22 cellular contexts compared by ENCODE assay signal in genomic region chr2:172435608-172435911, GRCh38. TPM values are rescaled to one million over a fixed set of nuclear protein-coding genes. Genes with fewer than 3 reads are reported as not detected.
DNase-seq lines count a peak whose midpoint lies in the region; ATAC-seq and TF ChIP-seq lines count a peak whose summit lies in the region.
"Had no signal": no experiment of that assay in that cellular context is flagged by ENCODE, and none has a peak within 500 bp of the region (broad histone marks: within the 10 kb centered on the region; RNA-seq: fewer than 3 reads in every experiment).

No MANE protein-coding gene starts in this region.

- H3K27me3 ChIP-seq in BLaER1 (no peaks in the 10 kb centered on the region), RWPE2 (ENCODE audit: insufficient read depth, poor library complexity, severe bottlenecking) (no peaks in the 10 kb centered on the region), iPS-20b (ENCODE audit: insufficient read depth, low read length) (no peaks in the 10 kb centered on the region)
- no peaks in the 10 kb centered on the region for H3K27me3 ChIP-seq in CD8-positive, alpha-beta memory T cell (ENCODE audit: insufficient read depth, low read length, poor library complexity, severe bottlenecking)

- no peaks in the 10 kb centered on the region for H3K9me3 Mint-ChIP-seq in CD8-positive, alpha-beta memory T cell
- H3K9me3 Mint-ChIP-seq: activated naive CD8-positive, alpha-beta T cell treated with anti-CD3 and anti-CD28 coated beads, Interleukin-2, amount 10 ng/mL, durations not matched to agents 7 days and 5 days; IgD-negative memory B cell; naive thymus-derived CD8-positive, alpha-beta T cell; T-helper 2 cell treated with Interferon-gamma antibody and Interleukin-4, amounts not matched to agents 5 μg/mL and 100 μg/mL, for 36 hours had no signal

- H3K9me3 ChIP-seq in BLaER1 (no peaks in the 10 kb centered on the region), RWPE2 (ENCODE audit: severe bottlenecking) (no peaks in the 10 kb centered on the region), iPS-20b (ENCODE audit: insufficient read depth, low read depth, low read length) (no peaks in the 10 kb centered on the region)
- no peaks in the 10 kb centered on the region for H3K9me3 ChIP-seq in CD8-positive, alpha-beta memory T cell (ENCODE audit: low read length)

- ATAC-seq in RWPE2 (ENCODE audit: low read depth) (no peak), HG03135 (IDR thresholded peaks at IDR 0.05; ENCODE audit: unreplicated experiment) (no peak)
- ATAC-seq: Panc1 had no signal

- TF ChIP-seq CTCF in RWPE2 (IDR thresholded peaks at IDR 0.05; ENCODE audit: poor library complexity, severe bottlenecking): no peak

- peaks cover 0 to 65% (median 1%) of the 10 kb centered on the region in 3 donors for H3K4me1 Mint-ChIP-seq in CD8-positive, alpha-beta memory T cell

- H3K4me1 ChIP-seq in BLaER1 (peaks cover 80% of the 10 kb centered on the region), RWPE2 (ENCODE audit: insufficient read depth, poor library complexity, severe bottlenecking) (peaks cover 98% of the 10 kb centered on the region), iPS-20b (ENCODE audit: insufficient read depth, low read length) (peaks cover 83% of the 10 kb centered on the region)
- H3K4me1 ChIP-seq in CD8-positive, alpha-beta memory T cell (ENCODE audit: insufficient read depth, low read length): peaks cover 100% of the 10 kb centered on the region

- POLR2A ChIA-PET in CD8-positive, alpha-beta memory T cell (lab: Charles Lee): interaction anchor here (3.9 kb wide), 1 partner anchor 26 kb away, joined by 30 read pairs; no protein-coding TSS in a partner anchor

- no peak overlapping the region for H3K9ac ChIP-seq in BLaER1
- H3K9ac ChIP-seq in iPS-20b (ENCODE audit: low read depth, low read length): no peak overlapping the region

- H4K20me1 ChIP-seq in BLaER1: no peaks in the 10 kb centered on the region; the same call in 1 of the 2 replicates

- H3K27me3 Mint-ChIP-seq in CD8-positive, alpha-beta memory T cell: peaks cover 0 to 5% of the 10 kb centered on the region in 2 donors
- H3K27me3 Mint-ChIP-seq: activated naive CD8-positive, alpha-beta T cell treated with anti-CD3 and anti-CD28 coated beads, Interleukin-2, amount 10 ng/mL, durations not matched to agents 7 days and 5 days; naive thymus-derived CD8-positive, alpha-beta T cell had no signal

- CTCF ChIA-PET in CD8-positive, alpha-beta memory T cell (lab: Charles Lee): interaction anchor here (1.4 to 29.5 kb wide), 2 partner anchors 12 to 25 kb away, joined by 3 to 582 read pairs; no protein-coding TSS in a partner anchor

- H3K4me3 ChIP-seq in BLaER1 (no peak overlapping the region), RWPE2 (ENCODE audit: severe bottlenecking) (no peak overlapping the region), iPS-20b (ENCODE audit: low read length) (peak overlapping the region; percentile 53)
- H3K4me3 ChIP-seq in CD8-positive, alpha-beta memory T cell (ENCODE audit: low read length): no peak overlapping the region

- no peak for DNase-seq in CD8-positive, alpha-beta memory T cell
- DNase-seq in RWPE2 (ENCODE audit: low spot score): no peak
- DNase-seq in C1 segment of cervical spinal cord (lab: John Stamatoyannopoulos, UW): no peak
- no peak for DNase-seq in NCI-H146 treated with DMSO at 0.1 percent for 48 hours (lab: John Stamatoyannopoulos, UW; ENCODE audit: unreplicated experiment)
- DNase-seq in glomerular visceral epithelial cell (ENCODE audit: extremely low spot score): no peak
- DNase-seq: activated effector memory CD4-positive, alpha-beta T cell treated with Interleukin-2 at 50 U/mL for 16 hours; activated naive CD8-positive, alpha-beta T cell treated with anti-CD3 and anti-CD28 coated beads, Interleukin-2, amount 10 ng/mL, durations not matched to agents 7 days and 5 days; aorta; glutamatergic neuron; NCI-H2107; NCI-H446; NCI-H748 treated with DMSO at 0.1 percent for 48 hours; nucleus accumbens; SIG-M5; stimulated activated CD4-positive, alpha-beta T cell treated with anti-CD3 and anti-CD28 coated beads, Interleukin-15, amount 100 ng/mL, for 24 hours had no signal

- peak overlapping the region in 6 of 7 donors; percentile 16 to 33 (median 18) for H3K4me3 Mint-ChIP-seq in CD8-positive, alpha-beta memory T cell

- H3K36me3 Mint-ChIP-seq in CD8-positive, alpha-beta memory T cell: peaks cover 0 to 5% (median 0%) of the 10 kb centered on the region in 3 donors
- H3K36me3 Mint-ChIP-seq: IgD-negative memory B cell had no signal

- peak overlapping the region in 4 of 8 donors; percentile 3 to 87 (median 79) for H3K27ac Mint-ChIP-seq in CD8-positive, alpha-beta memory T cell
- H3K27ac Mint-ChIP-seq: T-helper 2 cell treated with Interferon-gamma antibody and Interleukin-4, amounts not matched to agents 5 μg/mL and 100 μg/mL, for 36 hours had no signal

- peak overlapping the region; percentile 65 for H3K4me2 ChIP-seq in BLaER1

- H3K27ac ChIP-seq in BLaER1: no peak overlapping the region
- no peak overlapping the region for H3K27ac ChIP-seq in CD8-positive, alpha-beta memory T cell (ENCODE audit: low read depth, low read length)
- peak overlapping the region; percentile 98 for H3K27ac ChIP-seq in RWPE2 (ENCODE audit: poor library complexity, severe bottlenecking)
- no peak overlapping the region for H3K27ac ChIP-seq in iPS-20b (ENCODE audit: low read length)

- H3K36me3 ChIP-seq in BLaER1 (no peaks in the 10 kb centered on the region), RWPE2 (ENCODE audit: low read depth) (peaks cover 48% of the 10 kb centered on the region), iPS-20b (ENCODE audit: insufficient read depth, low read depth, low read length) (peaks cover 3% of the 10 kb centered on the region; the same call in 1 of the 2 replicates)
- no peaks in the 10 kb centered on the region for H3K36me3 ChIP-seq in CD8-positive, alpha-beta memory T cell (ENCODE audit: insufficient read depth, low read length)

RNA-seq across cellular contexts. Expression of gene ITGA6, which starts 8.2 kb away (rescaled TPM):
- 1 to 10 TPM; 8.0 to 9.0 TPM for total RNA-seq in CD8-positive, alpha-beta memory T cell
- polyA plus RNA-seq in CD8-positive, alpha-beta memory T cell: 39.4 TPM
